9 cellular contexts compared by ENCODE assay signal in genomic region chr7:143382791-143383641, GRCh38. TPM values are rescaled to one million over a fixed set of nuclear protein-coding genes. Genes with fewer than 3 reads are reported as not detected.
DNase-seq lines count a peak whose midpoint lies in the region; ATAC-seq, FAIRE-seq and TF ChIP-seq lines count a peak whose summit lies in the region.
"Had no signal": no experiment of that assay in that cellular context is flagged by ENCODE, and none has a peak within 500 bp of the region (broad histone marks: within the 10 kb centered on the region; RNA-seq: fewer than 3 reads in every experiment).

No MANE protein-coding gene starts in this region.

- H4K91ac ChIP-seq in IMR-90 (ENCODE audit: insufficient read depth, low read depth, low read length) (no peak overlapping the region), H1 (replicated peaks; ENCODE audit: insufficient read length, low read length) (no peak overlapping the region)

- no peaks in the 10 kb centered on the region for H3K36me3 ChIP-seq in A673 (ENCODE audit: insufficient read depth, low read length, poor library complexity, severe bottlenecking)
- peaks cover 54% of the 10 kb centered on the region for H3K36me3 ChIP-seq in IMR-90 (ENCODE audit: control insufficient read depth, insufficient read depth, low read length)
- H3K36me3 ChIP-seq in H1 (ENCODE audit: control insufficient read depth in 2 of 4, insufficient read depth in 4 of 4, low read length in 3 of 4) = peaks cover 6 to 34% (median 13%) of the 10 kb centered on the region in 4 experiments
- H3K36me3 ChIP-seq in naive thymus-derived CD4-positive, alpha-beta T cell (ENCODE audit: control insufficient read depth in 2 of 3, insufficient read depth in 3 of 3, low read length in 3 of 3) = peaks cover 0 to 22% (median 0%) of the 10 kb centered on the region in 3 experiments
- H3K36me3 ChIP-seq in Karpas-422 (ENCODE audit: insufficient read depth, low read length) = no peaks in the 10 kb centered on the region

- no peaks in the 10 kb centered on the region for H3K9me3 Mint-ChIP-seq in naive thymus-derived CD4-positive, alpha-beta T cell

- H3K27ac Mint-ChIP-seq in naive thymus-derived CD4-positive, alpha-beta T cell = peak overlapping the region in 4 of 9 donors; percentile 32 to 84 (median 73)

- TF ChIP-seq EP300 in H1 (IDR thresholded peaks at IDR 0.05; ENCODE audit: borderline replicate concordance in 1 of 2, low read depth in 2 of 2, low read length in 2 of 2) = no peak

- no peaks in the 10 kb centered on the region for H3K9me2 ChIP-seq in Karpas-422 (replicated peaks; ENCODE audit: insufficient read depth, low read length)

- H3K9me3 ChIP-seq in A673 (ENCODE audit: low read depth, low read length, poor library complexity, severe bottlenecking) (no peaks in the 10 kb centered on the region), IMR-90 (ENCODE audit: control insufficient read depth, insufficient read depth, low read length) (no peaks in the 10 kb centered on the region), H1 (ENCODE audit: insufficient read depth in 2 of 2, low read depth in 1 of 2, low read length in 1 of 2) (no peaks in the 10 kb centered on the region), Karpas-422 (ENCODE audit: low read length) (no peaks in the 10 kb centered on the region)
- H3K9me3 ChIP-seq in naive thymus-derived CD4-positive, alpha-beta T cell (ENCODE audit: control insufficient read depth in 2 of 3, low read length in 3 of 3) = no peaks in the 10 kb centered on the region

- CTCF ChIA-PET in A673 (lab: Charles Lee) = no interaction called here
- CTCF ChIA-PET in IMR-90 (lab: Yijun Ruan, JAX) = no interaction called here
- CTCF ChIA-PET in H1 (lab: Charles Lee; ENCODE audit: partially characterized antibody) = interaction anchor here (0.6 to 17.5 kb wide), 10 partner anchors 8 to 84 kb away, joined by 3 to 359 read pairs (median 6); partner anchors contain the start of gene EPHA1
- CTCF ChIA-PET in naive thymus-derived CD4-positive, alpha-beta T cell (lab: Charles Lee) = interaction anchor here (0.6 to 4.3 kb wide), 5 partner anchors 8 to 1695 kb away, joined by 3 to 40 read pairs (median 5); partner anchors contain the start of genes EPHA1 and TCAF1

- H3K56ac ChIP-seq in IMR-90 (ENCODE audit: extremely low read depth, insufficient read depth, low read length) (peak overlapping the region; percentile 93; the same call in 1 of the 2 replicates), H1 (replicated peaks; ENCODE audit: insufficient read length, low read depth, low read length) (no peak overlapping the region)

- peaks cover 16 to 63% of the 10 kb centered on the region in 2 experiments for H3K79me1 ChIP-seq in IMR-90 (ENCODE audit: low read depth in 1 of 2, low read length in 2 of 2)
- H3K79me1 ChIP-seq in H1 (ENCODE audit: low read depth, low read length) = peaks cover 26% of the 10 kb centered on the region

- H3K27ac ChIP-seq in A673 (ENCODE audit: low read depth, low read length, poor library complexity, severe bottlenecking) = no peak overlapping the region
- H3K27ac ChIP-seq in IMR-90 (ENCODE audit: insufficient read depth, low read length) = peak overlapping the region; percentile 100
- H3K27ac ChIP-seq in H1 (ENCODE audit: low read depth, low read length) = no peak overlapping the region
- H3K27ac ChIP-seq in naive thymus-derived CD4-positive, alpha-beta T cell (ENCODE audit: low read depth, low read length) = peak overlapping the region; percentile 91
- H3K27ac ChIP-seq in Karpas-422 (ENCODE audit: low read length) = no peak overlapping the region

- peak overlapping the region in 3 of 10 donors; percentile 58 to 80 (median 76) for H3K4me3 Mint-ChIP-seq in naive thymus-derived CD4-positive, alpha-beta T cell

- TF ChIP-seq CTCF in A673 (conservative IDR thresholded peaks at IDR 0.05; ENCODE audit: low read depth, low read length) (no peak), IMR-90 (conservative IDR thresholded peaks at IDR 0.05; ENCODE audit: low read depth, low read length) (no peak), H1 (IDR thresholded peaks at IDR 0.05; ENCODE audit: control extremely low read depth in 1 of 3, insufficient read depth in 1 of 3, low read depth in 1 of 3, low read length in 3 of 3) (no peak)

- peaks cover 8% of the 10 kb centered on the region; the same call in 1 of the 2 replicates for H3K23me2 ChIP-seq in H1 (ENCODE audit: low read depth, low read length)

- peak overlapping the region; percentile 90 for H3K4ac ChIP-seq in IMR-90 (ENCODE audit: low read depth, low read length)
- no peak overlapping the region for H3K4ac ChIP-seq in H1 (replicated peaks; ENCODE audit: insufficient read length, low read depth, low read length)

- H3K4me3 ChIP-seq in A673 (ENCODE audit: low read depth, low read length, poor library complexity, severe bottlenecking) (no peak overlapping the region), IMR-90 (ENCODE audit: insufficient read depth, low read depth, low read length) (peak overlapping the region; percentile 68), H1 (ENCODE audit: extremely low read depth in 1 of 4, insufficient read depth in 2 of 4, low read depth in 3 of 4, low read length in 4 of 4) (peak overlapping the region; percentile 76 to 100 (median 88); a peak in 5 of 8 replicates), Karpas-422 (ENCODE audit: low read length) (no peak overlapping the region)
- peak overlapping the region; percentile 92 for H3K4me3 ChIP-seq in naive thymus-derived CD4-positive, alpha-beta T cell (ENCODE audit: low read length)

- H3K27me3 ChIP-seq in A673 (replicated peaks; ENCODE audit: insufficient read depth, low read depth, low read length, poor library complexity) = no peaks in the 10 kb centered on the region
- no peaks in the 10 kb centered on the region for H3K27me3 ChIP-seq in IMR-90 (ENCODE audit: control insufficient read depth, insufficient read depth, low read length)
- H3K27me3 ChIP-seq in H1 (replicated peaks in 1 of 4; ENCODE audit: control insufficient read depth in 3 of 4, extremely low read depth in 1 of 4, insufficient read depth in 3 of 4, low read length in 3 of 4) = no peaks in the 10 kb centered on the region
- H3K27me3 ChIP-seq in naive thymus-derived CD4-positive, alpha-beta T cell (ENCODE audit: control insufficient read depth in 2 of 2, insufficient read depth in 2 of 2, low read length in 2 of 2) = no peaks in the 10 kb centered on the region
- H3K27me3 ChIP-seq in Karpas-422 (ENCODE audit: low read length) = no peaks in the 10 kb centered on the region

- H3K4me2 ChIP-seq in IMR-90 (ENCODE audit: low read depth, low read length) (peak overlapping the region; percentile 93), H1 (ENCODE audit: insufficient read depth in 1 of 2, low read depth in 2 of 2, low read length in 2 of 2) (peak overlapping the region; percentile 69 to 93), Karpas-422 (ENCODE audit: low read depth, low read length, poor library complexity, severe bottlenecking) (no peak overlapping the region)

- FAIRE-seq in H1 (lab: Jason Lieb, UNC) = no peak

- H3K14ac ChIP-seq in IMR-90 (replicated peaks; ENCODE audit: low read depth, low read length) = peak overlapping the region; percentile 97
- H3K14ac ChIP-seq in H1 (ENCODE audit: insufficient read length) = no peak overlapping the region

- H3K79me2 ChIP-seq in H1 (ENCODE audit: control insufficient read depth in 1 of 2, insufficient read depth in 2 of 2, low read length in 2 of 2) (peaks cover 3 to 55% of the 10 kb centered on the region in 2 experiments; a peak in 3 of 4 replicates), Karpas-422 (ENCODE audit: low read length) (no peaks in the 10 kb centered on the region)

- H3K23ac ChIP-seq in IMR-90 (ENCODE audit: low read depth, low read length) (peak overlapping the region; percentile 96), H1 (ENCODE audit: insufficient read length) (no peak overlapping the region)

- intact Hi-C loops in A673 (cut with micrococcal nuclease; ENCODE audit: unreplicated experiment) = no loop called here
- intact Hi-C loops in IMR-90 (cut with micrococcal nuclease) = loop anchor here (5.0 kb wide), 2 partner anchors 141 to 821 kb away; no protein-coding TSS in a partner anchor
- intact Hi-C loops in naive thymus-derived CD4-positive, alpha-beta T cell (cut with micrococcal nuclease) = loop anchor here (5.0 to 10.0 kb wide), 2 partner anchors 576 to 1452 kb away; partner anchors contain the start of gene TPK1 (in 1 of the 2)

- H3K9me1 ChIP-seq in IMR-90 (ENCODE audit: insufficient read depth, low read length) = peaks cover 28% of the 10 kb centered on the region

- H3K9ac ChIP-seq in IMR-90 (ENCODE audit: low read depth, low read length) (peak overlapping the region; percentile 97), H1 (replicated peaks in 1 of 4; ENCODE audit: extremely low read depth in 1 of 4, low read depth in 3 of 4, low read length in 3 of 4) (no peak overlapping the region), Karpas-422 (ENCODE audit: low read length) (no peak overlapping the region)

- H3K18ac ChIP-seq in IMR-90 (ENCODE audit: low read depth, low read length) = peak overlapping the region; percentile 34; the same call in 1 of the 2 replicates
- no peak overlapping the region for H3K18ac ChIP-seq in H1 (ENCODE audit: extremely low read depth, low read length)

- peaks cover 0 to 2% (median 0%) of the 10 kb centered on the region in 5 donors for H3K36me3 Mint-ChIP-seq in naive thymus-derived CD4-positive, alpha-beta T cell

- H4K5ac ChIP-seq in IMR-90 (ENCODE audit: low read depth, low read length) (no peak overlapping the region; the same call in 1 of the 2 replicates), H1 (ENCODE audit: insufficient read length, low read depth, low read length) (no peak overlapping the region)

- H2AK9ac ChIP-seq in IMR-90 (replicated peaks; ENCODE audit: low read depth, low read length, poor library complexity) = peak overlapping the region; percentile 4

- H3K4me1 ChIP-seq in A673 (ENCODE audit: insufficient read depth, low read length, poor library complexity, severe bottlenecking) (peaks cover 33% of the 10 kb centered on the region), IMR-90 (ENCODE audit: control insufficient read depth, insufficient read depth, low read length) (peaks cover 33% of the 10 kb centered on the region), H1 (replicated peaks in 1 of 4; ENCODE audit: control insufficient read depth in 3 of 4, insufficient read depth in 4 of 4, low read length in 3 of 4) (peaks cover 5 to 22% (median 6%) of the 10 kb centered on the region in 4 experiments), Karpas-422 (ENCODE audit: low read length) (peaks cover 9% of the 10 kb centered on the region)
- peaks cover 56 to 58% of the 10 kb centered on the region in 2 donors for H3K4me1 ChIP-seq in naive thymus-derived CD4-positive, alpha-beta T cell (ENCODE audit: control insufficient read depth in 2 of 2, insufficient read depth in 2 of 2, low read length in 2 of 2)

- in situ Hi-C loops in IMR-90 (cut with MboI; ENCODE audit: low sequenced_read_pairs) = no loop called here

- H2BK5ac ChIP-seq in IMR-90 (ENCODE audit: low read depth, low read length, poor library complexity, severe bottlenecking) (peak overlapping the region; percentile 22), H1 (ENCODE audit: low read depth, low read length) (peak overlapping the region; percentile 13; the same call in 1 of the 2 replicates)

- TF ChIP-seq RAD21 in IMR-90 (IDR thresholded peaks at IDR 0.05; ENCODE audit: low read length) (no peak), H1 (IDR thresholded peaks at IDR 0.05 in 1 of 2, conservative IDR thresholded peaks at IDR 0.05 in 1 of 2; ENCODE audit: low read depth in 2 of 2, low read length in 2 of 2) (no peak)

- H2AFZ ChIP-seq in IMR-90 (replicated peaks; ENCODE audit: low read length, poor library complexity) (peak overlapping the region; percentile 8), H1 (ENCODE audit: low read length) (no peak overlapping the region), Karpas-422 (ENCODE audit: low read length) (no peak overlapping the region)

- peak overlapping the region; percentile 54 for H2AK5ac ChIP-seq in IMR-90 (ENCODE audit: low read depth, low read length)
- H2AK5ac ChIP-seq in H1 (ENCODE audit: low read depth, low read length) = no peak overlapping the region

- H4K8ac ChIP-seq in IMR-90 (ENCODE audit: low read depth in 2 of 2, low read length in 2 of 2) (peak overlapping the region in 1 of 2 experiments; percentile 65; a peak in 2 of 4 replicates), H1 (ENCODE audit: extremely low read depth, insufficient read depth, low read length) (no peak overlapping the region; the same call in 1 of the 2 replicates)

- H3K4me1 Mint-ChIP-seq in naive thymus-derived CD4-positive, alpha-beta T cell = peaks cover 16 to 26% (median 20%) of the 10 kb centered on the region in 7 donors

- POLR2A ChIA-PET in A673 (lab: Charles Lee; ENCODE audit: low non-redundant PET) (no interaction called here), IMR-90 (lab: Charles Lee; ENCODE audit: unreplicated experiment) (no interaction called here), H1 (lab: Charles Lee; ENCODE audit: partially characterized antibody) (interaction anchor here (0.8 to 19.0 kb wide), 5 partner anchors 15 to 38 kb away, joined by 3 to 518 read pairs (median 8); partner anchors contain the start of genes EPHA1 and FAM131B)
- POLR2A ChIA-PET in naive thymus-derived CD4-positive, alpha-beta T cell (lab: Charles Lee) = interaction anchor here (1.3 to 15.0 kb wide), 4 partner anchors 9 to 95 kb away, joined by 4 to 223 read pairs (median 8); partner anchors contain the start of genes CASP2 and EPHA1

- dilution Hi-C loops in IMR-90 (cut with HindIII; ENCODE audit: low sequenced_read_pairs, unreplicated experiment) = no loop called here

- 0 out of 2 replicates have a peak, but pooled peaks have one; percentile 14 for TF ChIP-seq POLR2A in IMR-90 (IDR thresholded peaks at IDR 0.05; ENCODE audit: low read depth, low read length)
- no peak for TF ChIP-seq POLR2A in H1 (IDR thresholded peaks at IDR 0.05; ENCODE audit: control extremely low read depth in 1 of 2, low read depth in 2 of 2, low read length in 2 of 2)

- 79% methylated on average over 9 of the region's 15 CpGs; no CpG with 5 or more reads in 1 of the 2 experiments for WGBS in IMR-90 (ENCODE audit: extremely low coverage in 2 of 2, insufficient read length in 1 of 2), 2 experiments
- 91% methylated on average over 14 of the region's 15 CpGs; no CpG with 5 or more reads in 1 of the 2 experiments for WGBS in H1 (ENCODE audit: extremely low coverage in 1 of 2, insufficient coverage in 1 of 2, insufficient read length in 1 of 2, insufficient replicate concordance in 2 of 2, low coverage in 1 of 2, low lambda C conversion rate in 2 of 2, missing lambda C conversion rate in 1 of 2), 2 experiments

- DNase-seq in A673 (ENCODE audit: low spot score) (no peak), IMR-90 (no peak), H1 (ENCODE audit: low read depth in 1 of 2, low spot score in 2 of 2) (no peak), SKM-1 (lab: John Stamatoyannopoulos, UW; ENCODE audit: unreplicated experiment) (no peak), HuH-7.5 (ENCODE audit: low spot score) (no peak), H4 (ENCODE audit: low spot score) (no peak), Karpas-422 (no peak)
- DNase-seq in naive thymus-derived CD4-positive, alpha-beta T cell = no peak

- H2BK120ac ChIP-seq in IMR-90 (ENCODE audit: low read depth, low read length) (no peak overlapping the region), H1 (replicated peaks; ENCODE audit: low read depth, low read length) (no peak overlapping the region)

- no peak overlapping the region for H2BK12ac ChIP-seq in H1 (ENCODE audit: low read depth, low read length)

- BruUV-seq in A673 (replicated peaks; lab: Mats Ljungman, UMichigan) (TSS peak; percentile 61), IMR-90 (replicated peaks; lab: Mats Ljungman, UMichigan) (TSS peak; percentile 89)

- no peak for ATAC-seq in IMR-90 (ENCODE audit: low read depth)
- ATAC-seq in naive thymus-derived CD4-positive, alpha-beta T cell = no peak

- H2BK15ac ChIP-seq in IMR-90 (ENCODE audit: low read depth, low read length) (no peak overlapping the region), H1 (ENCODE audit: low read length) (no peak overlapping the region)

- H2BK20ac ChIP-seq in IMR-90 (ENCODE audit: low read depth, low read length) (no peak overlapping the region), H1 (ENCODE audit: low read length) (no peak overlapping the region)

- H4K20me1 ChIP-seq in IMR-90 (ENCODE audit: insufficient read depth, low read length) = peaks cover 62% of the 10 kb centered on the region
- peaks cover 29 to 40% of the 10 kb centered on the region in 2 experiments for H4K20me1 ChIP-seq in H1 (replicated peaks in 1 of 2; ENCODE audit: control insufficient read depth in 1 of 2, insufficient read depth in 2 of 2, low read length in 2 of 2)
- no peaks in the 10 kb centered on the region for H4K20me1 ChIP-seq in Karpas-422 (ENCODE audit: insufficient read depth, low read depth, low read length)

- no peaks in the 10 kb centered on the region for H3K27me3 Mint-ChIP-seq in naive thymus-derived CD4-positive, alpha-beta T cell

RNA-seq across cellular contexts. Expression of gene ZYX, which starts 1.9 kb away (rescaled TPM):
- total RNA-seq in A673 (2021) (130 and 132 TPM in 2 replicates), IMR-90 (2012; rRNA removed) (22.6 and 25.0 TPM in 2 replicates)
- polyA plus RNA-seq in IMR-90 (2012; rRNA removed) (291 and 334 TPM in 2 replicates), H1 (2011; rRNA removed) (40.6 and 77.9 TPM in 2 replicates)
- polyA plus RNA-seq in IMR-90 (2012; cell fraction: cytosol; rRNA removed) = 247 and 450 TPM in 2 replicates
- 390 and 724 TPM in 2 replicates for polyA plus RNA-seq in IMR-90 (2012; cell fraction: nucleus; rRNA removed; ENCODE audit: low replicate concordance)
- total RNA-seq in H1 (2021; fragmentation: NEBNext Ultra II Directional; extraction: Animal tissue kit (Norgen Biotek cat#: 25700)) = 159 and 174 TPM in 2 replicates
- polyA plus RNA-seq in H1 (2011; cell fraction: cytosol; rRNA removed) = 25.7 TPM
- polyA plus RNA-seq in H1 (2011; cell fraction: nucleus; rRNA removed) = 107 TPM
- polyA plus RNA-seq in H1 (2012, experiment 1 of 2) = 138 to 177 TPM (median 171 TPM) in 4 replicates
- polyA plus RNA-seq in H1 (2012, experiment 2 of 2) = 172 TPM
- 166 TPM for polyA plus RNA-seq in H1 (2013, experiment 1 of 2)
- 163 TPM for polyA plus RNA-seq in H1 (2013, experiment 2 of 2)
- polyA minus RNA-seq in H1 (2011; rRNA and poly(A)+ RNA removed) = 21.5 and 32.9 TPM in 2 replicates
- 70.7 TPM for polyA minus RNA-seq in H1 (2011; cell fraction: cytosol; rRNA and poly(A)+ RNA removed)
- polyA minus RNA-seq in H1 (2011; cell fraction: nucleus; rRNA and poly(A)+ RNA removed) = 64.8 TPM
- total RNA-seq in naive thymus-derived CD4-positive, alpha-beta T cell = 100 to 1,000 TPM; 110 to 264 (median 124) TPM
- 100 to 1,000 TPM in 1 of 2 donors, 10 to 100 TPM in 1; 54.2 to 101 TPM for polyA plus RNA-seq in naive thymus-derived CD4-positive, alpha-beta T cell
- total RNA-seq in H4 (2014; rRNA removed; shearing (Covaris generic)) = 31.2 and 43.3 TPM in 2 replicates
- total RNA-seq in Karpas-422 (2014; rRNA removed; shearing (Covaris generic); ENCODE audit: low replicate concordance) = 9.2 and 12.0 TPM in 2 replicates

RNA-seq across cellular contexts. Expression of gene FAM131B, which starts 20.5 kb away (rescaled TPM):
- total RNA-seq in A673 (2021) (1.8 and 1.9 TPM in 2 replicates), IMR-90 (2012; rRNA removed) (2.5 and 3.4 TPM in 2 replicates)
- polyA plus RNA-seq in IMR-90 (2012; rRNA removed) (3.7 and 4.3 TPM in 2 replicates), H1 (2011; rRNA removed) (23.1 and 28.8 TPM in 2 replicates)
- polyA plus RNA-seq in IMR-90 (2012; cell fraction: cytosol; rRNA removed) = 2.4 and 3.9 TPM in 2 replicates
- polyA plus RNA-seq in IMR-90 (2012; cell fraction: nucleus; rRNA removed; ENCODE audit: low replicate concordance) = 4.2 and 4.6 TPM in 2 replicates
- total RNA-seq in H1 (2021; fragmentation: NEBNext Ultra II Directional; extraction: Animal tissue kit (Norgen Biotek cat#: 25700)) = 35.5 and 38.2 TPM in 2 replicates
- polyA plus RNA-seq in H1 (2011; cell fraction: cytosol; rRNA removed) = 27.9 TPM
- 37.7 TPM for polyA plus RNA-seq in H1 (2011; cell fraction: nucleus; rRNA removed)
- 22.4 to 28.3 TPM (median 26.2 TPM) in 4 replicates for polyA plus RNA-seq in H1 (2012, experiment 1 of 2)
- 25.4 TPM for polyA plus RNA-seq in H1 (2012, experiment 2 of 2)
- polyA plus RNA-seq in H1 (2013, experiment 1 of 2) = 11.6 TPM
- 12.8 TPM for polyA plus RNA-seq in H1 (2013, experiment 2 of 2)
- 51.2 and 57.7 TPM in 2 replicates for polyA minus RNA-seq in H1 (2011; rRNA and poly(A)+ RNA removed)
- polyA minus RNA-seq in H1 (2011; cell fraction: cytosol; rRNA and poly(A)+ RNA removed) = 20.8 TPM
- polyA minus RNA-seq in H1 (2011; cell fraction: nucleus; rRNA and poly(A)+ RNA removed) = 25.5 TPM
- total RNA-seq in naive thymus-derived CD4-positive, alpha-beta T cell = 1 to 10 TPM in 1 of 5 experiments, under 1 TPM in 2, not detected in 2; 0.19 to 1.4 (median 0.53) TPM
- not detected for polyA plus RNA-seq in naive thymus-derived CD4-positive, alpha-beta T cell
- total RNA-seq in H4 (2014; rRNA removed; shearing (Covaris generic)) = 2.0 and 3.1 TPM in 2 replicates
- total RNA-seq in Karpas-422 (2014; rRNA removed; shearing (Covaris generic); ENCODE audit: low replicate concordance) = 0.11 TPM in 1 of 2 replicates, not detected in the other
- total RNA-seq: RPMI7951 had no signal

RNA-seq across cellular contexts. Expression of gene EPHA1, which starts 25.6 kb away (rescaled TPM):
- total RNA-seq in A673 (2021) = 1.2 and 1.7 TPM in 2 replicates
- not detected in 2 replicates for total RNA-seq in IMR-90 (2012; rRNA removed)
- 0.10 TPM in 1 of 2 replicates, not detected in the other for polyA plus RNA-seq in IMR-90 (2012; rRNA removed)
- 0.04 TPM in 1 of 2 replicates, not detected in the other for polyA plus RNA-seq in IMR-90 (2012; cell fraction: cytosol; rRNA removed)
- 0.04 and 0.11 TPM in 2 replicates for polyA plus RNA-seq in IMR-90 (2012; cell fraction: nucleus; rRNA removed; ENCODE audit: low replicate concordance)
- 133 and 139 TPM in 2 replicates for total RNA-seq in H1 (2021; fragmentation: NEBNext Ultra II Directional; extraction: Animal tissue kit (Norgen Biotek cat#: 25700))
- polyA plus RNA-seq in H1 (2011; rRNA removed) = 86.5 and 113 TPM in 2 replicates
- 103 TPM for polyA plus RNA-seq in H1 (2011; cell fraction: cytosol; rRNA removed)
- polyA plus RNA-seq in H1 (2011; cell fraction: nucleus; rRNA removed) = 324 TPM
- 107 to 123 TPM (median 120 TPM) in 4 replicates for polyA plus RNA-seq in H1 (2012, experiment 1 of 2)
- 106 TPM for polyA plus RNA-seq in H1 (2012, experiment 2 of 2)
- polyA plus RNA-seq in H1 (2013, experiment 1 of 2) = 176 TPM
- polyA plus RNA-seq in H1 (2013, experiment 2 of 2) = 162 TPM
- 185 and 189 TPM in 2 replicates for polyA minus RNA-seq in H1 (2011; rRNA and poly(A)+ RNA removed)
- polyA minus RNA-seq in H1 (2011; cell fraction: cytosol; rRNA and poly(A)+ RNA removed) = 79.6 TPM
- polyA minus RNA-seq in H1 (2011; cell fraction: nucleus; rRNA and poly(A)+ RNA removed) = 128 TPM
- total RNA-seq in naive thymus-derived CD4-positive, alpha-beta T cell = 10 to 100 TPM in 4 of 5 experiments, 1 to 10 TPM in 1; 4.1 to 63.1 (median 33.6) TPM
- 10 to 100 TPM; 10.9 to 41.4 TPM for polyA plus RNA-seq in naive thymus-derived CD4-positive, alpha-beta T cell
- total RNA-seq in H4 (2014; rRNA removed; shearing (Covaris generic)) = not detected in 2 replicates
- total RNA-seq in Karpas-422 (2014; rRNA removed; shearing (Covaris generic); ENCODE audit: low replicate concordance) = not detected in 2 replicates
- total RNA-seq: RPMI7951 had no signal

Comparison
In these comparisons a context has a peak if more than half of its experiments do, and no peak if none do; other contexts are left out.
1. H3K27ac ChIP-seq: peak in IMR-90 (single experiment) and naive thymus-derived CD4-positive, alpha-beta T cell (single experiment); none in A673 (single experiment), H1 (single experiment) and Karpas-422 (single experiment).
2. H3K4me3 ChIP-seq: peak in IMR-90 (single experiment), H1 (4 of 4) and naive thymus-derived CD4-positive, alpha-beta T cell (single experiment); none in A673 (single experiment) and Karpas-422 (single experiment).
3. CTCF ChIA-PET loops: an anchor here in H1 (0.6 to 17.5 kb wide) and naive thymus-derived CD4-positive, alpha-beta T cell (0.6 to 4.3 kb wide); none called in A673 and IMR-90.
4. POLR2A ChIA-PET loops: an anchor here in H1 (0.8 to 19.0 kb wide) and naive thymus-derived CD4-positive, alpha-beta T cell (1.3 to 15.0 kb wide); none called in A673 and IMR-90.